ENCODE assay signal across 24 cellular contexts in genomic region chr9:24436761-24437160, GRCh38.
DNase-seq lines count a peak whose midpoint lies in the region; ATAC-seq lines count a peak whose summit lies in the region.
"Had no signal": no experiment of that assay in that cellular context is flagged by ENCODE, and none has a peak within 500 bp of the region (broad histone marks: within the 10 kb centered on the region; RNA-seq: fewer than 3 reads in every experiment).

No MANE protein-coding gene starts in this region.

- no peaks in the 10 kb centered on the region for H3K9me3 ChIP-seq in SJCRH30 (replicated peaks)
- H3K9me3 ChIP-seq: colonic mucosa, psoas muscle, SJSA1 had no signal

- no peak overlapping the region for H3K56ac ChIP-seq in mesendoderm (ENCODE audit: low read length)

- no peak overlapping the region for H3K9ac ChIP-seq in mesendoderm (ENCODE audit: low read length)

- H3K18ac ChIP-seq in mesendoderm (ENCODE audit: low read length), result no peak overlapping the region

- H3K4me2 ChIP-seq in mesendoderm (ENCODE audit: low read length), result no peak overlapping the region

- H3K4me1 ChIP-seq in mesendoderm (ENCODE audit: control insufficient read depth, low read depth, low read length) (no peaks in the 10 kb centered on the region), SJCRH30 (no peaks in the 10 kb centered on the region)
- H3K4me1 ChIP-seq: colonic mucosa, left lung, psoas muscle, SJSA1 had no signal

- H2BK120ac ChIP-seq in mesendoderm (ENCODE audit: low read depth, low read length), result no peak overlapping the region

- no peak for ATAC-seq in HG03108 (IDR thresholded peaks at IDR 0.05; ENCODE audit: unreplicated experiment)
- ATAC-seq: HCT116; left lung; psoas muscle; stimulated activated effector memory CD8-positive, alpha-beta T cell treated with anti-CD3 and anti-CD28 coated beads, Interleukin-12 subunit alpha, Interleukin-12 subunit beta, amount 100 ng/mL, for 72 hours had no signal

- no peak overlapping the region for H2BK15ac ChIP-seq in mesendoderm (replicated peaks; ENCODE audit: low read depth)

- no CpG with 5 or more reads among the region's 1 CpG for WGBS in mesendoderm (ENCODE audit: extremely low coverage, insufficient coverage, low lambda C conversion rate)

- H3K79me2 ChIP-seq in mesendoderm (ENCODE audit: control insufficient read depth, insufficient read depth, low read length), result no peaks in the 10 kb centered on the region

- H2AK5ac ChIP-seq in mesendoderm (ENCODE audit: low read length), result no peak overlapping the region

- no peak overlapping the region for H3K4ac ChIP-seq in mesendoderm (ENCODE audit: low read depth, low read length)

- H4K8ac ChIP-seq in mesendoderm (ENCODE audit: low read depth, low read length), result no peak overlapping the region

- H3K27me3 ChIP-seq in mesendoderm (ENCODE audit: insufficient read depth, low read length, poor library complexity) (no peaks in the 10 kb centered on the region), SJCRH30 (no peaks in the 10 kb centered on the region)
- H3K27me3 ChIP-seq: colonic mucosa, left lung, SJSA1 had no signal

- DNase-seq in NCI-H226 (peak; percentile 1), glomerular visceral epithelial cell (ENCODE audit: extremely low spot score) (peak; percentile 42), mesendoderm (peak; percentile 98), SJCRH30 (no peak), AG08396 (ENCODE audit: low spot score) (no peak), globus pallidus (ENCODE audit: low spot score) (no peak)
- DNase-seq: activated CD4-positive, alpha-beta T cell treated with anti-CD3 and anti-CD28 coated beads, Interleukin-2, amount 50 U/mL, for 1 hour; activated effector memory CD4-positive, alpha-beta T cell treated with anti-CD3 and anti-CD28 coated beads, Interleukin-2, amount 50 U/mL, for 16 hours; activated T-cell treated with anti-CD3 and anti-CD28 coated beads, Interleukin-2, amount 50 U/mL, for 24 hours; colonic mucosa; effector CD8-positive, alpha-beta T cell; erythroblast; head of caudate nucleus; NCI-H1092 treated with DMSO at 0.1 percent for 48 hours; NCI-H1694 treated with DMSO at 0.1 percent for 48 hours; psoas muscle; substantia nigra; T1000; WERI-Rb-1 had no signal

- H3K79me1 ChIP-seq in mesendoderm (ENCODE audit: low read length), result no peaks in the 10 kb centered on the region

- H3K36me3 ChIP-seq in mesendoderm (ENCODE audit: control insufficient read depth, insufficient read depth, low read length), result no peaks in the 10 kb centered on the region
- no peaks in the 10 kb centered on the region for H3K36me3 ChIP-seq in SJCRH30
- H3K36me3 ChIP-seq: colonic mucosa, left lung, SJSA1, WERI-Rb-1 had no signal

- no peak overlapping the region for H3K23ac ChIP-seq in mesendoderm (ENCODE audit: low read length)

- H3K27ac ChIP-seq in mesendoderm (ENCODE audit: low read depth, low read length) (no peak overlapping the region), SJCRH30 (no peak overlapping the region)
- H3K27ac ChIP-seq: colonic mucosa, left lung, psoas muscle, SJSA1, WERI-Rb-1 had no signal

- H4K5ac ChIP-seq in mesendoderm (ENCODE audit: low read length), result no peak overlapping the region

- H3K4me3 ChIP-seq in mesendoderm (ENCODE audit: low read length) (no peak overlapping the region), SJCRH30 (no peak overlapping the region)
- H3K4me3 ChIP-seq: colonic mucosa, left lung, psoas muscle, SJSA1 had no signal

- H2BK5ac ChIP-seq in mesendoderm (ENCODE audit: low read length), result no peak overlapping the region

Comparison
In these comparisons a context has a peak if more than half of its experiments do, and no peak if none do; other contexts are left out.
1. DNase-seq: peak in NCI-H226 (single experiment), glomerular visceral epithelial cell (single experiment) and mesendoderm (single experiment); none in SJCRH30 (0 of 2), AG08396 (single experiment) and globus pallidus (single experiment).